ENCODE assay signal across 2 cellular contexts in genomic region chr3:157219215-157219614, GRCh38.
TF ChIP-seq lines count a peak whose summit lies in the region.

No MANE protein-coding gene starts in this region.

TF ChIP-seq in A549, 52 proteins besides CTCF, POLR2A, EP300 and RAD21:
- TF ChIP-seq CHD2 (IDR thresholded peaks at IDR 0.05; ENCODE audit: low read length, partially characterized antibody) (no peak), HOXB5 (CRISPR knock-in tag; IDR thresholded peaks at IDR 0.05) (no peak), ZSCAN20 (CRISPR knock-in tag; IDR thresholded peaks at IDR 0.05) (no peak), MAFK (IDR thresholded peaks at IDR 0.05; ENCODE audit: partially characterized antibody) (peak; percentile 78)
- TF ChIP-seq, protein P1, sequence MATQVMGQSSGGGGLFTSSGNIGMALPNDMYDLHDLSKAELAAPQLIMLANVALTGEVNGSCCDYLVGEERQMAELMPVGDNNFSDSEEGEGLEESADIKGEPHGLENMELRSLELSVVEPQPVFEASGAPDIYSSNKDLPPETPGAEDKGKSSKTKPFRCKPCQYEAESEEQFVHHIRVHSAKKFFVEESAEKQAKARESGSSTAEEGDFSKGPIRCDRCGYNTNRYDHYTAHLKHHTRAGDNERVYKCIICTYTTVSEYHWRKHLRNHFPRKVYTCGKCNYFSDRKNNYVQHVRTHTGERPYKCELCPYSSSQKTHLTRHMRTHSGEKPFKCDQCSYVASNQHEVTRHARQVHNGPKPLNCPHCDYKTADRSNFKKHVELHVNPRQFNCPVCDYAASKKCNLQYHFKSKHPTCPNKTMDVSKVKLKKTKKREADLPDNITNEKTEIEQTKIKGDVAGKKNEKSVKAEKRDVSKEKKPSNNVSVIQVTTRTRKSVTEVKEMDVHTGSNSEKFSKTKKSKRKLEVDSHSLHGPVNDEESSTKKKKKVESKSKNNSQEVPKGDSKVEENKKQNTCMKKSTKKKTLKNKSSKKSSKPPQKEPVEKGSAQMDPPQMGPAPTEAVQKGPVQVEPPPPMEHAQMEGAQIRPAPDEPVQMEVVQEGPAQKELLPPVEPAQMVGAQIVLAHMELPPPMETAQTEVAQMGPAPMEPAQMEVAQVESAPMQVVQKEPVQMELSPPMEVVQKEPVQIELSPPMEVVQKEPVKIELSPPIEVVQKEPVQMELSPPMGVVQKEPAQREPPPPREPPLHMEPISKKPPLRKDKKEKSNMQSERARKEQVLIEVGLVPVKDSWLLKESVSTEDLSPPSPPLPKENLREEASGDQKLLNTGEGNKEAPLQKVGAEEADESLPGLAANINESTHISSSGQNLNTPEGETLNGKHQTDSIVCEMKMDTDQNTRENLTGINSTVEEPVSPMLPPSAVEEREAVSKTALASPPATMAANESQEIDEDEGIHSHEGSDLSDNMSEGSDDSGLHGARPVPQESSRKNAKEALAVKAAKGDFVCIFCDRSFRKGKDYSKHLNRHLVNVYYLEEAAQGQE (IDR thresholded peaks at IDR 0.05): no peak

TF ChIP-seq in K562, 482 proteins besides CTCF, POLR2A, EP300 and RAD21:
- TF ChIP-seq CTBP1 (IDR thresholded peaks at IDR 0.05; ENCODE audit: borderline replicate concordance) (no peak), ZNF316 (IDR thresholded peaks at IDR 0.05) (peak; percentile 70), BRD9 (IDR thresholded peaks at IDR 0.05; ENCODE audit: low read depth, partially characterized antibody) (no peak), SRSF7 (optimal IDR thresholded peaks at IDR 0.05; ENCODE audit: low read depth, low read length) (no peak), CTCFL (IDR thresholded peaks at IDR 0.05; ENCODE audit: borderline replicate concordance, insufficient read depth, low read depth, low read length, poor library complexity, severe bottlenecking) (no peak), LARP7 (IDR thresholded peaks at IDR 0.05) (no peak), ZNF445 (CRISPR knock-in tag; IDR thresholded peaks at IDR 0.05; ENCODE audit: low read depth) (no peak), GTF2F1 (IDR thresholded peaks at IDR 0.05; ENCODE audit: low read depth, low read length) (no peak), ZNF197 (CRISPR knock-in tag; IDR thresholded peaks at IDR 0.05; ENCODE audit: low read depth) (no peak), NR0B1 (IDR thresholded peaks at IDR 0.05; ENCODE audit: partially characterized antibody) (no peak), MAFG (tag; conservative IDR thresholded peaks at IDR 0.05) (peak; percentile 44; the same call in 1 of the 2 replicates), C11orf30 (IDR thresholded peaks at IDR 0.05; ENCODE audit: low read depth) (peak; percentile 15; the same call in 1 of the 2 replicates), POLR3G (IDR thresholded peaks at IDR 0.05; ENCODE audit: extremely low read depth, insufficient read length, insufficient replicate concordance) (no peak), ZNF354B (CRISPR knock-in tag; IDR thresholded peaks at IDR 0.05) (no peak), ETV5 (CRISPR knock-in tag; IDR thresholded peaks at IDR 0.05; ENCODE audit: low read depth) (no peak), WHSC1 (IDR thresholded peaks at IDR 0.05; ENCODE audit: low read length) (no peak), SMARCC2 (IDR thresholded peaks at IDR 0.05; ENCODE audit: low read depth) (no peak)
- TF ChIP-seq, protein P2, sequence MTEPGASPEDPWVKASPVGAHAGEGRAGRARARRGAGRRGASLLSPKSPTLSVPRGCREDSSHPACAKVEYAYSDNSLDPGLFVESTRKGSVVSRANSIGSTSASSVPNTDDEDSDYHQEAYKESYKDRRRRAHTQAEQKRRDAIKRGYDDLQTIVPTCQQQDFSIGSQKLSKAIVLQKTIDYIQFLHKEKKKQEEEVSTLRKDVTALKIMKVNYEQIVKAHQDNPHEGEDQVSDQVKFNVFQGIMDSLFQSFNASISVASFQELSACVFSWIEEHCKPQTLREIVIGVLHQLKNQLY (CRISPR knock-in tag; conservative IDR thresholded peaks at IDR 0.05): no peak
